ENCODE assay signal across 21 cellular contexts in genomic region chr11:26846222-26846621, GRCh38.
"Had no signal": no experiment of that assay in that cellular context is flagged by ENCODE, and none has a peak within 500 bp of the region (broad histone marks: within the 10 kb centered on the region; RNA-seq: fewer than 3 reads in every experiment).

No MANE protein-coding gene starts in this region.

- H3K4me1 Mint-ChIP-seq: central memory CD8-positive, alpha-beta T cell; immature natural killer cell; stimulated activated memory B cell treated with anti-CD40 and anti-IgM and Interleukin-4, amounts not matched to agents 10 μg/mL and 1 μg/mL and 100 μg/mL, for 72 hours had no signal

- H2AFZ ChIP-seq: neural progenitor cell had no signal

- H3K9ac ChIP-seq: neural progenitor cell had no signal

- H3K9me3 Mint-ChIP-seq: brain, neural progenitor cell had no signal

- H3K27ac ChIP-seq: neural progenitor cell, ovary had no signal

- H3K27ac Mint-ChIP-seq: activated CD8-positive, alpha-beta T cell treated with anti-CD3 and anti-CD28 coated beads for 36 hours; activated naive CD4-positive, alpha-beta T cell treated with anti-CD3 and anti-CD28 coated beads, Interleukin-2, amount 50 U/mL, for 72 hours; brain; immature natural killer cell; neural progenitor cell; stimulated activated memory B cell treated with anti-CD40 and anti-IgM and Interleukin-4, amounts not matched to agents 10 μg/mL and 1 μg/mL and 100 μg/mL, for 72 hours had no signal

- H3K4me2 ChIP-seq: neural progenitor cell had no signal

- H3K4me3 Mint-ChIP-seq: activated CD8-positive, alpha-beta T cell treated with anti-CD3 and anti-CD28 coated beads for 36 hours; brain; central memory CD8-positive, alpha-beta T cell; immature natural killer cell; neural progenitor cell; stimulated activated memory B cell treated with anti-CD40 and anti-IgM and Interleukin-4, amounts not matched to agents 10 μg/mL and 1 μg/mL and 100 μg/mL, for 72 hours had no signal

- H3K36me3 ChIP-seq: lower lobe of right lung, neural progenitor cell, ovary, transverse colon had no signal

- H3K27me3 Mint-ChIP-seq: activated CD8-positive, alpha-beta T cell treated with anti-CD3 and anti-CD28 coated beads for 36 hours; brain; central memory CD8-positive, alpha-beta T cell; stimulated activated memory B cell treated with anti-CD40 and anti-IgM and Interleukin-4, amounts not matched to agents 10 μg/mL and 1 μg/mL and 100 μg/mL, for 72 hours had no signal

- H3K9me3 ChIP-seq: lower lobe of right lung, ovary, transverse colon had no signal

- DNase-seq: activated CD4-positive, alpha-beta T cell treated with anti-CD3 and anti-CD28 coated beads for 4 hours; activated CD8-positive, alpha-beta T cell treated with anti-CD3 and anti-CD28 coated beads for 36 hours; activated gamma-delta T cell; activated T-cell treated with anti-CD3 and anti-CD28 coated beads, Interleukin-2, amount 50 U/mL, for 48 hours; effector CD8-positive, alpha-beta T cell; foreskin fibroblast; head of caudate nucleus; immature natural killer cell; left cardiac atrium; lower lobe of right lung; midbrain; ovary; stimulated activated CD4-positive, alpha-beta T cell treated with anti-CD3 and anti-CD28 coated beads, Interleukin-12 subunit alpha, Interleukin-12 subunit beta, amount 100 ng/mL, for 4 hours; T-helper 2 cell; transverse colon had no signal

- H3K4me3 ChIP-seq: lower lobe of right lung, neural progenitor cell, ovary, transverse colon had no signal

- H3K4me1 ChIP-seq: neural progenitor cell had no signal

- H3K36me3 Mint-ChIP-seq: activated naive CD4-positive, alpha-beta T cell treated with anti-CD3 and anti-CD28 coated beads, Interleukin-2, amount 50 U/mL, for 72 hours; brain; immature natural killer cell; neural progenitor cell; stimulated activated memory B cell treated with anti-CD40 and anti-IgM and Interleukin-4, amounts not matched to agents 10 μg/mL and 1 μg/mL and 100 μg/mL, for 72 hours had no signal

- FAIRE-seq: endothelial cell of umbilical vein had no signal

- ATAC-seq: activated CD8-positive, alpha-beta T cell treated with anti-CD3 and anti-CD28 coated beads for 36 hours; activated naive CD4-positive, alpha-beta T cell treated with anti-CD3 and anti-CD28 coated beads, Interleukin-2, amount 50 U/mL, for 72 hours; left cardiac atrium; lower lobe of right lung; stimulated activated memory B cell treated with anti-CD40 and anti-IgM and Interleukin-4, amounts not matched to agents 10 μg/mL and 1 μg/mL and 100 μg/mL, for 72 hours had no signal

- H3K27me3 ChIP-seq: neural progenitor cell, ovary, transverse colon had no signal
